Comparison of ENCODE assay signal across 8 cellular contexts in the genomic region with DNA sequence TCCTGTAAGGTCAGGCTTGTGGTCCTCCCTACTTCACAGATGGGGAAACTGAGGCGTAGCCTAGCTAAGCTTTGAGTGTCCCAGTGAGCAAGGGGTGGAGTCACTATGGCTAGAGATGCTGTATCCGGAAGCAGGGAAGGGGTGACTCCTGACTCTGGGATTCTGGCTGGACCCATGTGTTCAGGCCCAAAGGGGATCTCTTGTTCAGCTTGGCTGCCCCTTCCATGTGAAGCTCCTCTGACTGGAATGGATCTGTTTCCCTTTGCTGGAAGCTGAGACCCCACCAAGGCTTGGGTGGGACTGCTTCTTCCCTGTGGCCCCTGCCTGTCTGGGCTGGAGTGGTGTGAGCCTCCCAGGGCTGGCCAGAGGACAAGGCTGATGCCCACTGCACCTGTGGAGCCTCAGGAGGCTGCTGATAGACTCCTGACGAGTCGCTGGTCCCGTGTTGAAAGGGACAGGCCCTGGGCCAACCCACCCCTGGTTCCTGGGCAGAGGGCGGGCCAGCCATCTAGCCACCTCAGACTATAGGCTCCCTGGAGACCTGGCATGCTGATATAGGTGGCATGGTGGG. TPM values are rescaled to one million over a fixed set of nuclear protein-coding genes. Genes with fewer than 3 reads are reported as not detected.
DNase-seq lines count a peak whose midpoint lies in the region; ATAC-seq and TF ChIP-seq lines count a peak whose summit lies in the region.

No MANE protein-coding gene starts in this region.

- H3K27ac Mint-ChIP-seq in CD8-positive, alpha-beta T cell: peak overlapping the region; percentile 89

- peak overlapping the region; percentile 77 for H3K27ac ChIP-seq in CD8-positive, alpha-beta T cell (ENCODE audit: low read depth, low read length)
- H3K27ac ChIP-seq in epithelial cell of prostate: peak overlapping the region; percentile 78

- peak overlapping the region; percentile 52 for H3K4me3 ChIP-seq in CD8-positive, alpha-beta T cell (ENCODE audit: low read depth, low read length)
- H3K4me3 ChIP-seq in neuron (ENCODE audit: low read length): peak overlapping the region; percentile 67

- CTCF ChIA-PET in CD8-positive, alpha-beta T cell (lab: Charles Lee): interaction anchor here (0.6 to 26.5 kb wide), 6 partner anchors 13 to 483 kb away, joined by 3 to 968 read pairs (median 133); a partner anchor contains a TSS

- peak overlapping the region; percentile 87 for H3K4me3 Mint-ChIP-seq in CD8-positive, alpha-beta T cell

- no peaks in the 10 kb centered on the region for H3K27me3 Mint-ChIP-seq in CD8-positive, alpha-beta T cell (ENCODE audit: low read depth)

- peaks cover 19% of the 10 kb centered on the region for H3K36me3 Mint-ChIP-seq in CD8-positive, alpha-beta T cell

- no peak for TF ChIP-seq CTCF in CD8-positive, alpha-beta T cell (IDR thresholded peaks at IDR 0.05)

- no peak for ATAC-seq in CD8-positive, alpha-beta T cell

- POLR2A ChIA-PET in CD8-positive, alpha-beta T cell (lab: Charles Lee): interaction anchor here (1.5 to 7.0 kb wide), 3 partner anchors 8 to 48 kb away, joined by 4 to 84 read pairs (median 20); a partner anchor contains a TSS

- no peaks in the 10 kb centered on the region for H3K9me3 ChIP-seq in CD8-positive, alpha-beta T cell (ENCODE audit: low read length)
- no peaks in the 10 kb centered on the region for H3K9me3 ChIP-seq in neuron (ENCODE audit: low read length)

- H3K36me3 ChIP-seq in CD8-positive, alpha-beta T cell (ENCODE audit: insufficient read depth, low read length): no peaks in the 10 kb centered on the region
- H3K36me3 ChIP-seq in neuron (ENCODE audit: insufficient read depth, low read length): no peaks in the 10 kb centered on the region

- DNase-seq in CD8-positive, alpha-beta T cell: no peak
- DNase-seq in RKO (ENCODE audit: low spot score): peak; percentile 71
- DNase-seq in epithelial cell of prostate (ENCODE audit: low read depth, low spot score): no peak
- no peak for DNase-seq in 8988T
- DNase-seq in cerebellar nuclear complex (lab: John Stamatoyannopoulos, UW): no peak
- DNase-seq in KG1 (lab: John Stamatoyannopoulos, UW): no peak
- DNase-seq in NCI-H1694 treated with DMSO at 0.1 percent for 48 hours (lab: John Stamatoyannopoulos, UW): no peak

- peaks cover 66% of the 10 kb centered on the region for H3K4me1 ChIP-seq in CD8-positive, alpha-beta T cell (ENCODE audit: insufficient read depth, low read length)
- H3K4me1 ChIP-seq in neuron (ENCODE audit: insufficient read depth, low read length): peaks cover 20% of the 10 kb centered on the region

- peaks cover 72% of the 10 kb centered on the region for H3K4me1 Mint-ChIP-seq in CD8-positive, alpha-beta T cell (ENCODE audit: low read depth)

- H2AFZ ChIP-seq in neuron (ENCODE audit: low read depth, low read length): no peak overlapping the region

- intact Hi-C loops in CD8-positive, alpha-beta T cell (cut with DNase I, micrococcal nuclease): loop anchor here (2.0 kb wide), 8 partner anchors 15 to 1051 kb away; a partner anchor contains a TSS

- no peaks in the 10 kb centered on the region for H3K9me3 Mint-ChIP-seq in CD8-positive, alpha-beta T cell

- H3K27me3 ChIP-seq in CD8-positive, alpha-beta T cell (ENCODE audit: insufficient read depth, low read length): no peaks in the 10 kb centered on the region
- H3K27me3 ChIP-seq in neuron (ENCODE audit: insufficient read depth, low read length): no peaks in the 10 kb centered on the region

RNA-seq across cellular contexts. Expression of a gene that starts 1.0 kb away (rescaled TPM):
- total RNA-seq in CD8-positive, alpha-beta T cell: 10 to 100 TPM; 18.3 to 18.5 TPM

RNA-seq across cellular contexts. Expression of a gene that starts 6.4 kb away (rescaled TPM):
- 1 to 10 TPM; 4.7 to 5.6 TPM for total RNA-seq in CD8-positive, alpha-beta T cell

RNA-seq across cellular contexts. Expression of a gene that starts 48.7 kb away (rescaled TPM):
- 10 to 100 TPM; 11.1 to 12.5 TPM for total RNA-seq in CD8-positive, alpha-beta T cell

RNA-seq across cellular contexts. Expression of a gene that starts 50.4 kb away (rescaled TPM):
- total RNA-seq in CD8-positive, alpha-beta T cell: 1 to 10 TPM; 5.4 to 5.5 TPM

RNA-seq across cellular contexts. Expression of a gene that starts 56.7 kb away (rescaled TPM):
- 1 to 10 TPM; 2.8 to 3.0 TPM for total RNA-seq in CD8-positive, alpha-beta T cell
